ENCODE assay signal across 10 cellular contexts in genomic region chr14:68942281-68943035, GRCh38. TPM values are rescaled to one million over a fixed set of nuclear protein-coding genes. Genes with fewer than 3 reads are reported as not detected.
DNase-seq lines count a peak whose midpoint lies in the region; FAIRE-seq and TF ChIP-seq lines count a peak whose summit lies in the region.
"Had no signal": no experiment of that assay in that cellular context is flagged by ENCODE, and none has a peak within 500 bp of the region (broad histone marks: within the 10 kb centered on the region; RNA-seq: fewer than 3 reads in every experiment).

No MANE protein-coding gene starts in this region.

- DNase-seq in Calu3, result no peak
- no peak for DNase-seq in Peyer's patch
- no peak for DNase-seq in H1 (ENCODE audit: low read depth in 1 of 2, low spot score in 2 of 2)
- DNase-seq in prostate gland (ENCODE audit: low spot score), result no peak
- no peak for DNase-seq in D721Med (ENCODE audit: insufficient read length, low spot score)
- DNase-seq in AG08396 (ENCODE audit: low spot score), result no peak
- DNase-seq in NCI-H2081 (lab: John Stamatoyannopoulos, UW), result no peak
- no peak for DNase-seq in activated CD4-positive, alpha-beta T cell treated with anti-CD3 and anti-CD28 coated beads for 4 hours
- DNase-seq: NCI-H524 treated with DMSO at 0.1 percent for 48 hours; stimulated activated CD4-positive, alpha-beta T cell treated with anti-CD3 and anti-CD28 coated beads, Interleukin-2, amount 100 ng/mL, for 24 hours had no signal

- peak overlapping the region; percentile 56; the same call in 1 of the 2 replicates for H2AK5ac ChIP-seq in H1 (ENCODE audit: low read depth, low read length)

- H3K18ac ChIP-seq in H1 (ENCODE audit: extremely low read depth, low read length), result peak overlapping the region; percentile 48

- intact Hi-C loops in Calu3 (cut with micrococcal nuclease; ENCODE audit: unreplicated experiment) (no loop called here), prostate gland (cut with DNase I) (loop anchor here (5.0 kb wide), 1 partner anchor 35 kb away; the partner anchor contains the start of gene ACTN1)

- H3K9ac ChIP-seq in H1 (replicated peaks in 1 of 4; ENCODE audit: extremely low read depth in 1 of 4, low read depth in 3 of 4, low read length in 3 of 4), result no peak overlapping the region

- H3K27ac ChIP-seq in Peyer's patch, result peak overlapping the region in 3 of 4 donors; percentile 17 to 86 (median 43)
- no peak overlapping the region for H3K27ac ChIP-seq in H1 (ENCODE audit: low read depth, low read length)
- H3K27ac ChIP-seq in prostate gland, result peak overlapping the region; percentile 63 to 98

- H3K36me3 ChIP-seq in Peyer's patch (no peaks in the 10 kb centered on the region), H1 (ENCODE audit: control insufficient read depth in 2 of 4, insufficient read depth in 4 of 4, low read length in 3 of 4) (no peaks in the 10 kb centered on the region), prostate gland (no peaks in the 10 kb centered on the region)

- H3K4me1 ChIP-seq in Peyer's patch (peaks cover 0 to 89% (median 4%) of the 10 kb centered on the region in 4 donors), H1 (replicated peaks in 1 of 4; ENCODE audit: control insufficient read depth in 3 of 4, insufficient read depth in 4 of 4, low read length in 3 of 4) (peaks cover 2 to 44% (median 25%) of the 10 kb centered on the region in 4 experiments), prostate gland (replicated peaks) (peaks cover 25% of the 10 kb centered on the region)

- peak overlapping the region; percentile 84; the same call in 1 of the 2 replicates for H2BK15ac ChIP-seq in H1 (ENCODE audit: low read length)

- H3K4me3 ChIP-seq in Peyer's patch, result no peak overlapping the region
- no peak overlapping the region for H3K4me3 ChIP-seq in H1 (ENCODE audit: extremely low read depth in 1 of 4, insufficient read depth in 2 of 4, low read depth in 3 of 4, low read length in 4 of 4)
- no peak overlapping the region for H3K4me3 ChIP-seq in prostate gland

- CTCF ChIA-PET in Calu3 (lab: Charles Lee), result interaction anchor here (0.9 to 1.4 kb wide), 3 partner anchors 9 to 165 kb away, joined by 3 to 4 read pairs (median 3); no protein-coding TSS in a partner anchor
- CTCF ChIA-PET in H1 (lab: Charles Lee; ENCODE audit: partially characterized antibody), result interaction anchor here (0.6 to 22.6 kb wide), 21 partner anchors 11 to 187 kb away, joined by 3 to 291 read pairs (median 4); partner anchors contain the start of gene ACTN1

- POLR2A ChIA-PET in H1 (lab: Charles Lee; ENCODE audit: partially characterized antibody), result interaction anchor here (0.9 to 1.9 kb wide), 4 partner anchors 9 to 26 kb away, joined by 3 to 5 read pairs (median 3); no protein-coding TSS in a partner anchor

- no peak overlapping the region for H3K14ac ChIP-seq in H1 (ENCODE audit: insufficient read length)

- peaks cover 7 to 99% of the 10 kb centered on the region in 2 experiments; a peak in 3 of 4 replicates for H3K79me2 ChIP-seq in H1 (ENCODE audit: control insufficient read depth in 1 of 2, insufficient read depth in 2 of 2, low read length in 2 of 2)

- H3K27me3 ChIP-seq in Peyer's patch (no peaks in the 10 kb centered on the region), H1 (replicated peaks in 1 of 4; ENCODE audit: control insufficient read depth in 3 of 4, extremely low read depth in 1 of 4, insufficient read depth in 3 of 4, low read length in 3 of 4) (no peaks in the 10 kb centered on the region), prostate gland (replicated peaks; ENCODE audit: insufficient read depth) (no peaks in the 10 kb centered on the region)

- H3K36me3 Mint-ChIP-seq in Calu3 (ENCODE audit: insufficient read depth, unreplicated experiment), result peaks cover 63% of the 10 kb centered on the region

- TF ChIP-seq POLR2A in Peyer's patch (IDR thresholded peaks at IDR 0.05), result no peak
- TF ChIP-seq POLR2A in H1 (IDR thresholded peaks at IDR 0.05; ENCODE audit: control extremely low read depth in 1 of 2, low read depth in 2 of 2, low read length in 2 of 2), result no peak
- no peak for TF ChIP-seq POLR2A in prostate gland (IDR thresholded peaks at IDR 0.05)

- H3K23ac ChIP-seq in H1 (ENCODE audit: insufficient read length), result no peak overlapping the region

- FAIRE-seq in H1 (lab: Jason Lieb, UNC) (peak; percentile 13), D721Med (lab: Jason Lieb, UNC) (no peak)

- no TSS peak for BruUV-seq in Calu3 (replicated peaks; lab: Mats Ljungman, UMichigan)

- no peak overlapping the region for H2AFZ ChIP-seq in H1 (ENCODE audit: low read length)

- no peak overlapping the region for H4K5ac ChIP-seq in H1 (ENCODE audit: insufficient read length, low read depth, low read length)

- no peaks in the 10 kb centered on the region; the same call in 1 of the 2 replicates for H3K23me2 ChIP-seq in H1 (ENCODE audit: low read depth, low read length)

- TF ChIP-seq RAD21 in H1 (IDR thresholded peaks at IDR 0.05 in 1 of 2, conservative IDR thresholded peaks at IDR 0.05 in 1 of 2; ENCODE audit: low read depth in 2 of 2, low read length in 2 of 2), result no peak

- no peak for TF ChIP-seq CTCF in Calu3 (IDR thresholded peaks at IDR 0.05; ENCODE audit: unreplicated experiment)
- TF ChIP-seq CTCF in Peyer's patch (IDR thresholded peaks at IDR 0.05), result no peak
- TF ChIP-seq CTCF in H1 (IDR thresholded peaks at IDR 0.05; ENCODE audit: control extremely low read depth in 1 of 3, insufficient read depth in 1 of 3, low read depth in 1 of 3, low read length in 3 of 3), result no peak
- TF ChIP-seq CTCF in prostate gland (IDR thresholded peaks at IDR 0.05), result no peak
- no peak for TF ChIP-seq CTCF in D721Med (IDR thresholded peaks at IDR 0.05; ENCODE audit: insufficient read depth, missing control alignments)

- no peak overlapping the region for H4K8ac ChIP-seq in H1 (ENCODE audit: extremely low read depth, insufficient read depth, low read length)

- peaks cover 79% of the 10 kb centered on the region for H3K4me1 Mint-ChIP-seq in Calu3 (ENCODE audit: low read depth, unreplicated experiment)

- peak overlapping the region; percentile 89 for H2BK5ac ChIP-seq in H1 (ENCODE audit: low read depth, low read length)

- no peak overlapping the region for H3K4me3 Mint-ChIP-seq in Calu3 (ENCODE audit: low read depth, unreplicated experiment)

- 84% methylated on average over 14 of the region's 14 CpGs; no CpG with 5 or more reads in 1 of the 2 experiments for WGBS in H1 (ENCODE audit: extremely low coverage in 1 of 2, insufficient coverage in 1 of 2, insufficient read length in 1 of 2, insufficient replicate concordance in 2 of 2, low coverage in 1 of 2, low lambda C conversion rate in 2 of 2, missing lambda C conversion rate in 1 of 2), 2 experiments
- 62% methylated on average over 14 of the region's 14 CpGs for WGBS in prostate gland

- no peaks in the 10 kb centered on the region for H3K9me3 Mint-ChIP-seq in Calu3 (ENCODE audit: low read depth, unreplicated experiment)

- H4K20me1 ChIP-seq in H1 (replicated peaks in 1 of 2; ENCODE audit: control insufficient read depth in 1 of 2, insufficient read depth in 2 of 2, low read length in 2 of 2), result peaks cover 18 to 47% of the 10 kb centered on the region in 2 experiments

- H3K27me3 Mint-ChIP-seq in Calu3 (ENCODE audit: unreplicated experiment), result no peaks in the 10 kb centered on the region

- H4K91ac ChIP-seq in H1 (replicated peaks; ENCODE audit: insufficient read length, low read length), result no peak overlapping the region

- peak overlapping the region; percentile 52 for H3K27ac Mint-ChIP-seq in Calu3 (ENCODE audit: unreplicated experiment)

- H3K9me3 ChIP-seq in Peyer's patch, result no peaks in the 10 kb centered on the region
- H3K9me3 ChIP-seq in H1 (ENCODE audit: insufficient read depth in 2 of 2, low read depth in 1 of 2, low read length in 1 of 2), result no peaks in the 10 kb centered on the region
- H3K9me3 ChIP-seq in prostate gland, result no peaks in the 10 kb centered on the region

- H3K79me1 ChIP-seq in H1 (ENCODE audit: low read depth, low read length), result peaks cover 44% of the 10 kb centered on the region

- no peak overlapping the region for H3K56ac ChIP-seq in H1 (replicated peaks; ENCODE audit: insufficient read length, low read depth, low read length)

- H3K4me2 ChIP-seq in H1 (ENCODE audit: insufficient read depth in 1 of 2, low read depth in 2 of 2, low read length in 2 of 2), result peak overlapping the region in 1 of 2 experiments; percentile 6; a peak in 1 of 4 replicates

- peak overlapping the region; percentile 63 for H2BK12ac ChIP-seq in H1 (ENCODE audit: low read depth, low read length)

- TF ChIP-seq EP300 in H1 (IDR thresholded peaks at IDR 0.05; ENCODE audit: borderline replicate concordance in 1 of 2, low read depth in 2 of 2, low read length in 2 of 2), result no peak

- H2BK120ac ChIP-seq in H1 (replicated peaks; ENCODE audit: low read depth, low read length), result no peak overlapping the region

- H3K4ac ChIP-seq in H1 (replicated peaks; ENCODE audit: insufficient read length, low read depth, low read length), result no peak overlapping the region

- H2BK20ac ChIP-seq in H1 (ENCODE audit: low read length), result peak overlapping the region; percentile 83; the same call in 1 of the 2 replicates

TF ChIP-seq in H1, 55 proteins besides CTCF, POLR2A, EP300 and RAD21 (continues in another document):
- TF ChIP-seq RXRA (IDR thresholded peaks at IDR 0.05; ENCODE audit: insufficient read depth, low read depth, low read length) (no peak), CEBPB (IDR thresholded peaks at IDR 0.05; ENCODE audit: low read depth, low read length) (no peak), FOSL1 (IDR thresholded peaks at IDR 0.05; ENCODE audit: insufficient read depth, low read depth, low read length) (no peak), NANOG (IDR thresholded peaks at IDR 0.05; ENCODE audit: insufficient read depth, low read depth, low read length, poor library complexity, severe bottlenecking) (no peak), EZH2 (IDR thresholded peaks at IDR 0.05; ENCODE audit: low read depth, low read length, severe bottlenecking) (no peak), TCF12 (IDR thresholded peaks at IDR 0.05; ENCODE audit: low read depth, low read length) (no peak), KDM5A (IDR thresholded peaks at IDR 0.05; ENCODE audit: low read length) (no peak), SIN3A (conservative IDR thresholded peaks at IDR 0.05 in 1 of 2, IDR thresholded peaks at IDR 0.05 in 1 of 2; ENCODE audit: low read depth in 1 of 2, low read length in 2 of 2) (no peak), CBX5 (IDR thresholded peaks at IDR 0.05; ENCODE audit: low read depth, low read length) (no peak)

RNA-seq across cellular contexts. Expression of gene ACTN1, which starts 36.6 kb away (rescaled TPM):
- 246 and 326 TPM in 2 replicates for total RNA-seq in Calu3 (2022)
- total RNA-seq in Peyer's patch, result 100 to 1,000 TPM in 1 of 4 donors, 10 to 100 TPM in 3; 40.3 to 585 (median 80.1) TPM
- 253 and 262 TPM in 2 replicates for total RNA-seq in H1 (2021; fragmentation: NEBNext Ultra II Directional; extraction: Animal tissue kit (Norgen Biotek cat#: 25700))
- 236 and 302 TPM in 2 replicates for polyA plus RNA-seq in H1 (2011; rRNA removed)
- polyA plus RNA-seq in H1 (2011; cell fraction: cytosol; rRNA removed), result 181 TPM
- polyA plus RNA-seq in H1 (2011; cell fraction: nucleus; rRNA removed), result 508 TPM
- polyA plus RNA-seq in H1 (2012, experiment 1 of 2), result 230 to 270 TPM (median 252 TPM) in 4 replicates
- 133 TPM for polyA plus RNA-seq in H1 (2012, experiment 2 of 2)
- polyA plus RNA-seq in H1 (2013, experiment 1 of 2), result 162 TPM
- 147 TPM for polyA plus RNA-seq in H1 (2013, experiment 2 of 2)
- 205 and 224 TPM in 2 replicates for polyA minus RNA-seq in H1 (2011; rRNA and poly(A)+ RNA removed)
- polyA minus RNA-seq in H1 (2011; cell fraction: cytosol; rRNA and poly(A)+ RNA removed), result 222 TPM
- polyA minus RNA-seq in H1 (2011; cell fraction: nucleus; rRNA and poly(A)+ RNA removed), result 201 TPM
- 100 to 1,000 TPM; 197 to 240 TPM for total RNA-seq in prostate gland
